1 cellular context compared by ENCODE assay signal in genomic region chr2:180328795-180329422, GRCh38.
TF ChIP-seq lines count a peak whose summit lies in the region.

No MANE protein-coding gene starts in this region.

TF ChIP-seq in H1, 55 proteins besides CTCF, POLR2A, EP300 and RAD21 (continued from another document):
- TF ChIP-seq TCF12 (IDR thresholded peaks at IDR 0.05; ENCODE audit: low read depth, low read length): no peak
- no peak for TF ChIP-seq RFX5 (IDR thresholded peaks at IDR 0.05; ENCODE audit: borderline replicate concordance, low read depth, low read length)
TF ChIP-seq in H1: peak in this region for 0.
